In genomic region chr3:173354124-173354523, GRCh38 we compare ENCODE assay signal across 20 cellular contexts. TPM values are rescaled to one million over a fixed set of nuclear protein-coding genes. Genes with fewer than 3 reads are reported as not detected.
"Had no signal": no experiment of that assay in that cellular context is flagged by ENCODE, and none has a peak within 500 bp of the region (broad histone marks: within the 10 kb centered on the region; RNA-seq: fewer than 3 reads in every experiment).

No MANE protein-coding gene starts in this region.

- H3K36me3 Mint-ChIP-seq: activated naive CD4-positive, alpha-beta T cell treated with anti-CD3 and anti-CD28 coated beads, Interleukin-2, amount 50 U/mL, for 24 hours had no signal

- H3K27me3 ChIP-seq: body of pancreas, cardiac muscle cell, foreskin keratinocyte, testis, uterus had no signal

- H3K4me3 Mint-ChIP-seq: activated CD4-positive, alpha-beta T cell treated with anti-CD3 and anti-CD28 coated beads, Interleukin-2, amount 10 ng/mL, durations not matched to agents 7 days and 5 days; activated CD8-positive, alpha-beta T cell treated with anti-CD3 and anti-CD28 coated beads, Interleukin-2, amount 10 ng/mL, durations not matched to agents 7 days and 5 days; activated naive CD4-positive, alpha-beta T cell treated with anti-CD3 and anti-CD28 coated beads, Interleukin-2, amount 50 U/mL, for 24 hours; natural killer cell had no signal

- H3K4me1 ChIP-seq: body of pancreas, foreskin keratinocyte, left ventricle myocardium inferior, testis, uterus had no signal

- H3K27ac ChIP-seq: body of pancreas, cardiac muscle cell, foreskin keratinocyte, left ventricle myocardium inferior, testis, uterus had no signal

- H3K9me3 ChIP-seq: body of pancreas, testis, uterus had no signal

- H3K27me3 Mint-ChIP-seq: activated CD4-positive, alpha-beta T cell treated with anti-CD3 and anti-CD28 coated beads, Interleukin-2, amount 10 ng/mL, durations not matched to agents 7 days and 5 days had no signal

- DNase-seq: activated CD4-positive, alpha-beta T cell treated with anti-CD3 and anti-CD28 coated beads, Interleukin-2, amount 10 ng/mL, durations not matched to agents 7 days and 5 days; activated CD8-positive, alpha-beta T cell treated with anti-CD3 and anti-CD28 coated beads, Interleukin-2, amount 10 ng/mL, durations not matched to agents 7 days and 5 days; activated gamma-delta T cell treated with Interleukin-2 at 50 U/mL for 16 hours; anterior cingulate cortex; body of pancreas; foreskin keratinocyte; left ventricle myocardium inferior; mammary epithelial cell; midbrain; natural killer cell; stimulated activated CD4-positive, alpha-beta T cell treated with anti-CD3 and anti-CD28 coated beads, Interleukin-2, amount 100 ng/mL, for 48 hours; stimulated activated naive CD4-positive, alpha-beta T cell; T-helper 9 cell; testis; trophoblast cell; uterus had no signal

- H3K27ac Mint-ChIP-seq: activated CD4-positive, alpha-beta T cell treated with anti-CD3 and anti-CD28 coated beads, Interleukin-2, amount 10 ng/mL, durations not matched to agents 7 days and 5 days; activated CD8-positive, alpha-beta T cell treated with anti-CD3 and anti-CD28 coated beads, Interleukin-2, amount 10 ng/mL, durations not matched to agents 7 days and 5 days; activated naive CD4-positive, alpha-beta T cell treated with anti-CD3 and anti-CD28 coated beads, Interleukin-2, amount 50 U/mL, for 24 hours; natural killer cell had no signal

- H3K4me3 ChIP-seq: body of pancreas, cardiac muscle cell, left ventricle myocardium inferior, testis, uterus had no signal

- FAIRE-seq: endometrium had no signal

- H3K4me1 Mint-ChIP-seq: activated CD4-positive, alpha-beta T cell treated with anti-CD3 and anti-CD28 coated beads, Interleukin-2, amount 10 ng/mL, durations not matched to agents 7 days and 5 days; activated naive CD4-positive, alpha-beta T cell treated with anti-CD3 and anti-CD28 coated beads, Interleukin-2, amount 50 U/mL, for 24 hours; natural killer cell had no signal

RNA-seq across cellular contexts. Expression of gene NLGN1, which starts 43.4 kb away (rescaled TPM):
- total RNA-seq: activated CD4-positive, alpha-beta T cell treated with anti-CD3 and anti-CD28 coated beads, Interleukin-2, amount 10 ng/mL, durations not matched to agents 7 days and 5 days; activated CD8-positive, alpha-beta T cell treated with anti-CD3 and anti-CD28 coated beads, Interleukin-2, amount 10 ng/mL, durations not matched to agents 7 days and 5 days; chondrocyte; foreskin keratinocyte; natural killer cell had no signal
- polyA plus RNA-seq: foreskin keratinocyte, mammary epithelial cell had no signal
